ENCODE assay signal across 9 cellular contexts in genomic region chr1:201376464-201377374, GRCh38. TPM values are rescaled to one million over a fixed set of nuclear protein-coding genes. Genes with fewer than 3 reads are reported as not detected.
DNase-seq lines count a peak whose midpoint lies in the region; ATAC-seq and TF ChIP-seq lines count a peak whose summit lies in the region.
"Had no signal": no experiment of that assay in that cellular context is flagged by ENCODE, and none has a peak within 500 bp of the region (broad histone marks: within the 10 kb centered on the region; RNA-seq: fewer than 3 reads in every experiment).

No MANE protein-coding gene starts in this region.

- H4K20me1 ChIP-seq in DND-41 (ENCODE audit: insufficient read depth, low read length), result peaks cover 7% of the 10 kb centered on the region; the same call in 1 of the 2 replicates

- intact Hi-C loops in heart right ventricle (cut with DNase I) (no loop called here), transverse colon (cut with DNase I; ENCODE audit: low total_unique reads) (no loop called here)

- H3K4me2 ChIP-seq in DND-41 (ENCODE audit: insufficient read depth, low read length), result no peak overlapping the region

- ATAC-seq in DND-41 (ENCODE audit: insufficient read depth, low read depth) (0 out of 3 replicates have a peak, but pooled peaks have one; percentile 45), heart right ventricle (peak in 6 of 8 donors; percentile 0 to 28 (median 18))

- no peaks in the 10 kb centered on the region for H3K4me1 ChIP-seq in DND-41 (ENCODE audit: insufficient read depth, low read length)
- H3K4me1 ChIP-seq in heart right ventricle, result peaks cover 0 to 51% (median 14%) of the 10 kb centered on the region in 9 donors
- no peaks in the 10 kb centered on the region for H3K4me1 ChIP-seq in transverse colon
- H3K4me1 ChIP-seq: SJSA1 had no signal

- no peaks in the 10 kb centered on the region for H3K36me3 ChIP-seq in DND-41 (ENCODE audit: insufficient read depth, low read length)
- H3K36me3 ChIP-seq in heart right ventricle, result peaks cover 0 to 29% (median 0%) of the 10 kb centered on the region in 9 donors
- no peaks in the 10 kb centered on the region for H3K36me3 ChIP-seq in transverse colon
- H3K36me3 ChIP-seq: SJSA1 had no signal

- peaks cover 35% of the 10 kb centered on the region for H3K27me3 ChIP-seq in DND-41 (ENCODE audit: insufficient read depth, low read length, poor library complexity)
- no peaks in the 10 kb centered on the region for H3K27me3 ChIP-seq in heart right ventricle
- peaks cover 32% of the 10 kb centered on the region for H3K27me3 ChIP-seq in transverse colon

- TF ChIP-seq CTCF in DND-41 (IDR thresholded peaks at IDR 0.05; ENCODE audit: borderline replicate concordance, extremely low read depth, low read length, poor library complexity, severe bottlenecking) (peak; percentile 37), HFFc6 (IDR thresholded peaks at IDR 0.05) (peak; percentile 71), heart right ventricle (IDR thresholded peaks at IDR 0.05) (peak in 8 of 9 donors; percentile 32 to 60 (median 40)), transverse colon (IDR thresholded peaks at IDR 0.05) (peak; percentile 13 to 54 (median 47))

- no peak for DNase-seq in DND-41
- peak; percentile 20 for DNase-seq in HFFc6
- DNase-seq in SK-N-DZ (ENCODE audit: low spot score), result peak; percentile 30
- DNase-seq in heart right ventricle, result no peak
- DNase-seq in transverse colon, result peak; percentile 47
- DNase-seq in SIG-M5 (lab: John Stamatoyannopoulos, UW), result no peak
- DNase-seq in T-helper 9 cell, result no peak
- DNase-seq in activated gamma-delta T cell treated with Interleukin-2 at 50 U/mL for 16 hours, result no peak

- no peak for TF ChIP-seq POLR2A in transverse colon (IDR thresholded peaks at IDR 0.05)

- in situ Hi-C loops in transverse colon (cut with MboI; ENCODE audit: low pct_ligation_motif_present in 1 of 4, low pct_unique_long_range_greater_than_20kb in 1 of 4, low sequenced_read_pairs in 3 of 4), result no loop called here

- H3K79me2 ChIP-seq in DND-41 (ENCODE audit: insufficient read depth, low read length), result no peaks in the 10 kb centered on the region

- H3K9me3 ChIP-seq in DND-41 (ENCODE audit: insufficient read depth, low read length, severe bottlenecking) (no peaks in the 10 kb centered on the region), heart right ventricle (no peaks in the 10 kb centered on the region), transverse colon (no peaks in the 10 kb centered on the region)
- H3K9me3 ChIP-seq: SJSA1 had no signal

- no peak overlapping the region for H3K4me3 ChIP-seq in DND-41 (ENCODE audit: low read depth in 1 of 2, low read length in 2 of 2)
- H3K4me3 ChIP-seq in heart right ventricle, result peak overlapping the region; percentile 40 to 73 (median 56)
- no peak overlapping the region for H3K4me3 ChIP-seq in transverse colon
- H3K4me3 ChIP-seq: SJSA1 had no signal

- H3K27me3 Mint-ChIP-seq in HFFc6 (ENCODE audit: insufficient read depth), result peaks cover 32% of the 10 kb centered on the region

- no peak overlapping the region for H3K9ac ChIP-seq in DND-41 (ENCODE audit: low read depth, low read length)

- H3K27ac ChIP-seq in DND-41 (ENCODE audit: low read length), result no peak overlapping the region
- peak overlapping the region; percentile 74 to 99 (median 90) for H3K27ac ChIP-seq in heart right ventricle
- no peak overlapping the region for H3K27ac ChIP-seq in transverse colon
- H3K27ac ChIP-seq: SJSA1 had no signal

- no peak for TF ChIP-seq EP300 in transverse colon (IDR thresholded peaks at IDR 0.05; ENCODE audit: low read depth)

- peaks cover 8% of the 10 kb centered on the region; the same call in 1 of the 2 replicates for H3K4me1 Mint-ChIP-seq in HFFc6 (ENCODE audit: low read depth)

- WGBS in heart right ventricle, 2 donors, result 30 to 40% methylated on average over 11 of the region's 11 CpGs
- 42 to 44% methylated on average over 2 to 11 of the region's 11 CpGs for WGBS in transverse colon (ENCODE audit: low coverage in 1 of 2), 2 donors

- no peaks in the 10 kb centered on the region for H3K36me3 Mint-ChIP-seq in HFFc6 (ENCODE audit: low read depth)

- H3K9me3 Mint-ChIP-seq in HFFc6, result no peaks in the 10 kb centered on the region

- H3K4me3 Mint-ChIP-seq in HFFc6, result no peak overlapping the region

- H2AFZ ChIP-seq in DND-41 (ENCODE audit: low read depth, low read length), result no peak overlapping the region

- H3K27ac Mint-ChIP-seq in HFFc6, result no peak overlapping the region

RNA-seq across cellular contexts. Expression of gene TNNT2, which starts 0.8 kb away (rescaled TPM):
- total RNA-seq in HFFc6 (2021; fragmentation: NEBNext Ultra II Directional; extraction: Animal tissue kit (Norgen Biotek cat#: 25700)), result not detected
- 1.2 and 4.1 TPM in 2 replicates for polyA plus RNA-seq in SK-N-DZ (2014; cell fraction: cytosol; rRNA removed)
- 4.4 and 4.5 TPM in 2 replicates for polyA plus RNA-seq in SK-N-DZ (2014; cell fraction: nucleus; rRNA removed)
- over 10,000 TPM in 1 of 10 donors, 1,000 to 10,000 TPM in 9; 5,905 to 10,183 (median 7,503) TPM for total RNA-seq in heart right ventricle
- over 10,000 TPM; 10,337 to 31,279 TPM for polyA plus RNA-seq in heart right ventricle
- under 1 TPM in 2 of 4 donors, not detected in 2; 0.14 to 0.95 TPM for total RNA-seq in transverse colon
- total RNA-seq: SJSA1 had no signal

RNA-seq across cellular contexts. Expression of gene LAD1, which starts 22.4 kb away (rescaled TPM):
- not detected for total RNA-seq in HFFc6 (2021; fragmentation: NEBNext Ultra II Directional; extraction: Animal tissue kit (Norgen Biotek cat#: 25700))
- 0.16 TPM in 1 of 2 replicates, not detected in the other for polyA plus RNA-seq in SK-N-DZ (2014; cell fraction: cytosol; rRNA removed)
- not detected in 2 replicates for polyA plus RNA-seq in SK-N-DZ (2014; cell fraction: nucleus; rRNA removed)
- total RNA-seq in heart right ventricle, result 10 to 100 TPM in 1 of 10 donors, 1 to 10 TPM in 8, under 1 TPM in 1; 0.85 to 12.9 (median 2.9) TPM
- polyA plus RNA-seq in heart right ventricle, result 10 to 100 TPM in 1 of 2 donors, 1 to 10 TPM in 1; 2.6 to 42.2 TPM
- 100 to 1,000 TPM; 142 to 215 (median 177) TPM for total RNA-seq in transverse colon
- total RNA-seq: SJSA1 had no signal

RNA-seq across cellular contexts. Expression of gene TNNI1, which starts 44.8 kb away (rescaled TPM):
- total RNA-seq in HFFc6 (2021; fragmentation: NEBNext Ultra II Directional; extraction: Animal tissue kit (Norgen Biotek cat#: 25700)), result not detected
- polyA plus RNA-seq in SK-N-DZ (2014; cell fraction: cytosol; rRNA removed), result 3.8 and 6.7 TPM in 2 replicates
- polyA plus RNA-seq in SK-N-DZ (2014; cell fraction: nucleus; rRNA removed), result 1.3 and 3.4 TPM in 2 replicates
- total RNA-seq in heart right ventricle, result 100 to 1,000 TPM in 1 of 10 donors, 10 to 100 TPM in 7, 1 to 10 TPM in 2; 1.2 to 166 (median 26.1) TPM
- polyA plus RNA-seq in heart right ventricle, result 10 to 100 TPM; 20.8 to 48.0 TPM
- under 1 TPM in 2 of 4 donors, not detected in 2; 0.16 to 0.41 TPM for total RNA-seq in transverse colon
- total RNA-seq: SJSA1 had no signal

Comparison
In these comparisons a context has a peak if more than half of its experiments do, and no peak if none do; other contexts are left out.
1. DNase-seq: peak in HFFc6 (single experiment), SK-N-DZ (single experiment) and transverse colon (single experiment); none in DND-41 (single experiment), heart right ventricle (0 of 2), SIG-M5 (single experiment), T-helper 9 cell (single experiment) and activated gamma-delta T cell treated with Interleukin-2 at 50 U/mL for 16 hours (single experiment).
2. H3K27ac ChIP-seq: peak in heart right ventricle (10 of 10); none in DND-41 (single experiment) and transverse colon (0 of 4).
3. H3K4me3 ChIP-seq: peak in heart right ventricle (10 of 10); none in DND-41 (0 of 2) and transverse colon (0 of 4).
4. RNA of gene TNNT2, which starts 0.8 kb away (total RNA-seq): 5,905 to 10,183 TPM in heart right ventricle; 0.14 to 0.95 TPM in transverse colon and not detected in HFFc6; every median in the first group is over 1,000 times any median in the second.
5. RNA of gene LAD1, which starts 22.4 kb away (total RNA-seq): 142 to 215 TPM in transverse colon; 0.85 to 12.9 TPM in heart right ventricle and not detected in HFFc6; every median in the first group is over 10 times any median in the second.
6. Peak in every context shown above with its lines, with median percentiles within 50 percentile points of each other: CTCF ChIP-seq.